In the genomic region with DNA sequence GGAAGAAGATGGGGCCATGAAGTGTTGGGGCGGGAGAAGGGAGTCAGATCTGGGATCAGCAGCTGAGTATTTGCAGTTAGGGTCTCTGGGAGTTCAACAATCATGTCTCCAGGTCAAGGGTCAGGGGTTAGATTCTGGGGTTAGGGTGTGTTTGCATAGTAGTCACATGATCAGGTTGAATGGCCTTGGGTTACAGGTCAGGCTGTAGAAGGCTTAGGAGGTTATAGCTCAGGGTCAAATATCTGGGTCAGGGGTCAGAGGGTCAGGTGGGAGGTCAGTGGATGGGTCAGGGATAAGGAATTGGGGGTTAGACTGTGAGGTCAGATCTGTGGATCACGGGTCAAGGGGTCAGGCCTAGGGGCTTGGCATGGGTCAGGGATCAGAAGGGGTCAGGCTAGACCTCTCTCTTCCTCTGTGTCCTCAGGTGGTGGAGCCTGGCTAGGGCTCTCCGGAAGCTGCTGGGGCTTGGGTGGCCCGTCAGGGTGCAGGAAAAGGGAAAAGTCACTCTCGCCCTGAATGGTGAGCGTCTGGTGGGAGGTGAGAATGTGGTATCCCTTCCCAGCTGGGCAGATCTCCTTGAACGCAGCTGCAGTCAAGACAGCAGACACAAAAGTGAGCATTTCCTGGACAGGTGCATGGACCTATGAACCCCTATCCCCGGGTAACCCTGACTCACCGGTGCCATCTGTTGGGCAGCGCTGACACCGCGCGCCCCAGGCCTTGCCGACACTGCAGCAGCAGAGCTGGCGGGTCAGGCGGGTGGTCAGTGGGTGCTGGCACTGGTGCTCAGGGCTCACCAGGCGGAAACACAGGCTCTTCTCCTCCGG, we compare ENCODE assay signal across 8 cellular contexts. TPM values are rescaled to one million over a fixed set of nuclear protein-coding genes. Genes with fewer than 3 reads are reported as not detected.
DNase-seq lines count a peak whose midpoint lies in the region; ATAC-seq and TF ChIP-seq lines count a peak whose summit lies in the region.

No MANE protein-coding gene starts in this region.

- peak; percentile 42 to 60 for TF ChIP-seq POLR2A in Peyer's patch (IDR thresholded peaks at IDR 0.05)

- H3K27ac ChIP-seq in HL-60 (replicated peaks) (no peak overlapping the region), Peyer's patch (peak overlapping the region; percentile 53 to 97 (median 72)), thoracic aorta (no peak overlapping the region)

- DNase-seq in NCI-H1417 (lab: John Stamatoyannopoulos, UW) (peak; percentile 54 to 93 (median 80)), NCI-H1417 treated with DMSO at 0.1 percent for 48 hours (lab: John Stamatoyannopoulos, UW) (no peak), HL-60 (ENCODE audit: low read depth in 1 of 2, low spot score in 1 of 2) (peak in 1 of 2 experiments; percentile 69), Peyer's patch (peak; percentile 83 to 94 (median 90)), amniotic epithelial cell (ENCODE audit: low read depth) (peak; percentile 45), left colon (peak; percentile 86 to 87), thoracic aorta (ENCODE audit: low spot score) (no peak)

- no peak overlapping the region for H3K4me3 ChIP-seq in HL-60 (replicated peaks; ENCODE audit: insufficient read depth, low read length)
- peak overlapping the region in 2 of 4 donors; percentile 31 to 33 for H3K4me3 ChIP-seq in Peyer's patch
- H3K4me3 ChIP-seq in thoracic aorta, result no peak overlapping the region

- H3K9me3 ChIP-seq in Peyer's patch (no peaks in the 10 kb centered on the region), thoracic aorta (no peaks in the 10 kb centered on the region)

- peak; percentile 67 for TF ChIP-seq CTCF in HL-60 (IDR thresholded peaks at IDR 0.05; ENCODE audit: insufficient read depth, low read length)
- peak; percentile 46 to 84 (median 68) for TF ChIP-seq CTCF in Peyer's patch (IDR thresholded peaks at IDR 0.05)
- TF ChIP-seq CTCF in thoracic aorta (IDR thresholded peaks at IDR 0.05), result peak; percentile 37

- H3K4me1 ChIP-seq in Peyer's patch (peaks cover 9 to 45% (median 24%) of the 10 kb centered on the region in 4 donors), thoracic aorta (ENCODE audit: control insufficient read depth in 1 of 2, low read depth in 2 of 2) (peaks cover 20 to 30% of the 10 kb centered on the region in 2 donors)

- ATAC-seq in left colon (peak; percentile 75), thoracic aorta (ENCODE audit: insufficient number of reproducible peaks, low FRiP score, low read depth) (no peak), GM18519 (IDR thresholded peaks at IDR 0.05; ENCODE audit: low FRiP score, unreplicated experiment) (no peak)

- peaks cover 0 to 6% (median 0%) of the 10 kb centered on the region in 3 donors for H3K36me3 ChIP-seq in Peyer's patch
- peaks cover 36% of the 10 kb centered on the region for H3K36me3 ChIP-seq in thoracic aorta

- no peaks in the 10 kb centered on the region for H3K27me3 ChIP-seq in HL-60 (ENCODE audit: insufficient read depth, poor library complexity, severe bottlenecking)
- H3K27me3 ChIP-seq in Peyer's patch, result no peaks in the 10 kb centered on the region
- no peaks in the 10 kb centered on the region for H3K27me3 ChIP-seq in thoracic aorta (replicated peaks; ENCODE audit: insufficient read depth)

- intact Hi-C loops in left colon (cut with DNase I, micrococcal nuclease), result no loop called here

RNA-seq across cellular contexts. Expression of gene LTBP3, which starts 6.4 kb away (rescaled TPM):
- total RNA-seq in Peyer's patch (100 to 1,000 TPM in 1 of 4 donors, 10 to 100 TPM in 3; 42.0 to 150 (median 88.3) TPM), left colon (10 to 100 TPM; 24.9 to 42.9 TPM), thoracic aorta (100 to 1,000 TPM; 492 to 512 TPM)

RNA-seq across cellular contexts. Expression of gene ZNRD2, which starts 18.5 kb away (rescaled TPM):
- total RNA-seq in Peyer's patch, result 10 to 100 TPM; 16.5 to 25.7 (median 25.4) TPM
- total RNA-seq in left colon, result 10 to 100 TPM; 15.4 to 18.5 TPM
- total RNA-seq in thoracic aorta, result 10 to 100 TPM; 38.4 to 51.7 TPM

RNA-seq across cellular contexts. Expression of gene FAM89B, which starts 20.6 kb away (rescaled TPM):
- total RNA-seq in Peyer's patch (10 to 100 TPM; 30.8 to 44.6 (median 32.4) TPM), left colon (10 to 100 TPM; 24.4 to 33.8 TPM), thoracic aorta (100 to 1,000 TPM in 1 of 2 donors, 10 to 100 TPM in 1; 53.3 to 127 TPM)

RNA-seq across cellular contexts. Expression of gene EHBP1L1, which starts 24.1 kb away (rescaled TPM):
- total RNA-seq in Peyer's patch (100 to 1,000 TPM in 3 of 4 donors, 10 to 100 TPM in 1; 65.2 to 163 (median 121) TPM), left colon (10 to 100 TPM; 78.7 to 89.7 TPM), thoracic aorta (100 to 1,000 TPM; 286 to 395 TPM)

RNA-seq across cellular contexts. Expression of gene SCYL1, which starts 26.9 kb away (rescaled TPM):
- total RNA-seq in Peyer's patch (10 to 100 TPM; 73.4 to 88.1 (median 79.0) TPM), left colon (10 to 100 TPM; 58.4 to 70.8 TPM), thoracic aorta (100 to 1,000 TPM in 1 of 2 donors, 10 to 100 TPM in 1; 96.8 to 106 TPM)

Comparison
In these comparisons a context has a peak if more than half of its experiments do, and no peak if none do; other contexts are left out.
1. DNase-seq: peak in NCI-H1417 (3 of 3), Peyer's patch (3 of 3), amniotic epithelial cell (single experiment) and left colon (2 of 2); none in NCI-H1417 treated with DMSO at 0.1 percent for 48 hours (single experiment) and thoracic aorta (single experiment).
2. H3K27ac ChIP-seq: peak in Peyer's patch (4 of 4); none in HL-60 (single experiment) and thoracic aorta (0 of 2).
3. Peak in every context shown above with its lines, with median percentiles within 50 percentile points of each other: CTCF ChIP-seq.